Comparison of ENCODE assay signal across 8 cellular contexts in the genomic region with DNA sequence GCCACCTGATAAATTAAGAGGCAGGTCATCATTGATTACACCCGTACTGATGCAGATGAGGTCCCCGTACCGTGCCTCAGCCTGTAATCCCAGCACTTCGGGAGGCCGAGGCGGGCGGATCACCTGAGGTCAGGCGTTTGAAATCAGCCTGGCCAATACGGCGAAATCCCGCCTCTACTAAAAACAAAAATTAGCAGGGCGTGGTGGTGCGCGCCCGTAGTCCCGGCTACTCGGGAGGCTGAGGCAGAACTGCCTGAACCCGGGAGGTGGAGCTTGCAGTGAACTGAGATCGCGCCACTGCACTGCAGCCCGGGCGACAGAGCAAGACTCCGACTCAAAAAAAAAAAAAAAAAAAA. TPM values are rescaled to one million over a fixed set of nuclear protein-coding genes. Genes with fewer than 3 reads are reported as not detected.
DNase-seq lines count a peak whose midpoint lies in the region; ATAC-seq and TF ChIP-seq lines count a peak whose summit lies in the region.

No MANE protein-coding gene starts in this region.

- DNase-seq in fibroblast of mammary gland (ENCODE audit: low read depth) = no peak
- DNase-seq in prostate gland (ENCODE audit: low spot score) = no peak
- no peak for DNase-seq in NAMALWA (ENCODE audit: low spot score)

- 79% methylated on average over 23 of the region's 23 CpGs for WGBS in prostate gland

- no peak for TF ChIP-seq POLR2A in prostate gland (IDR thresholded peaks at IDR 0.05)

- peaks cover 3% of the 10 kb centered on the region for H3K4me1 ChIP-seq in prostate gland (replicated peaks)

- no peaks in the 10 kb centered on the region for H3K9me3 ChIP-seq in prostate gland

- TF ChIP-seq CTCF in VCaP (conservative IDR thresholded peaks at IDR 0.05) (no peak), fibroblast of mammary gland (conservative IDR thresholded peaks at IDR 0.05; ENCODE audit: control insufficient read depth, insufficient read depth, low read depth, low read length) (no peak), prostate gland (IDR thresholded peaks at IDR 0.05) (no peak)

- no peaks in the 10 kb centered on the region for H3K36me3 ChIP-seq in prostate gland

- H3K4me3 ChIP-seq in GM08714 (ENCODE audit: low read length) = peak overlapping the region; percentile 51; the same call in 1 of the 2 replicates
- peak overlapping the region; percentile 48 for H3K4me3 ChIP-seq in fibroblast of mammary gland (ENCODE audit: control insufficient read depth, low read depth, low read length)
- H3K4me3 ChIP-seq in prostate gland = peak overlapping the region; percentile 49 to 64

- H3K27ac ChIP-seq in VCaP (peak overlapping the region; percentile 95), prostate gland (peak overlapping the region; percentile 71 to 83)

- intact Hi-C loops in prostate gland (cut with DNase I) = loop anchor here (5.0 kb wide), 1 partner anchor 56 kb away; a partner anchor contains a TSS

- ATAC-seq in HG02610 (IDR thresholded peaks at IDR 0.05; ENCODE audit: unreplicated experiment) = no peak
- no peak for ATAC-seq in GM21390 (IDR thresholded peaks at IDR 0.05; ENCODE audit: unreplicated experiment)
- no peak for ATAC-seq in GM21717 (IDR thresholded peaks at IDR 0.05; ENCODE audit: unreplicated experiment)

- H3K27me3 ChIP-seq in prostate gland (replicated peaks; ENCODE audit: insufficient read depth) = no peaks in the 10 kb centered on the region

RNA-seq across cellular contexts. Expression of a gene that starts 0.7 kb away (rescaled TPM):
- 100 to 1,000 TPM in 1 of 2 donors, 10 to 100 TPM in 1; 84.8 to 114 TPM for total RNA-seq in prostate gland

RNA-seq across cellular contexts. Expression of a gene that starts 55.7 kb away (rescaled TPM):
- total RNA-seq in prostate gland = 1 to 10 TPM; 8.2 to 9.6 TPM
